In genomic region chr19:32407004-32407992, GRCh38 we compare ENCODE assay signal across 8 cellular contexts. TPM values are rescaled to one million over a fixed set of nuclear protein-coding genes. Genes with fewer than 3 reads are reported as not detected.
DNase-seq lines count a peak whose midpoint lies in the region; ATAC-seq lines count a peak whose summit lies in the region.

No MANE protein-coding gene starts in this region.

- intact Hi-C loops in CD4-positive, alpha-beta memory T cell (cut with micrococcal nuclease) = loop anchor here (2.0 kb wide), 1 partner anchor 770 kb away; no protein-coding TSS in a partner anchor

- H3K4me3 Mint-ChIP-seq in CD4-positive, alpha-beta memory T cell = peak overlapping the region; percentile 81 to 92 (median 87)
- peak overlapping the region; percentile 79 for H3K4me3 Mint-ChIP-seq in central memory CD8-positive, alpha-beta T cell

- H3K4me3 ChIP-seq in CD4-positive, alpha-beta memory T cell (ENCODE audit: low read length in 2 of 2) = no peak overlapping the region

- no peak overlapping the region for H3K27ac ChIP-seq in CD4-positive, alpha-beta memory T cell (ENCODE audit: low read depth, low read length)

- peaks cover 10% of the 10 kb centered on the region for H3K36me3 ChIP-seq in CD4-positive, alpha-beta memory T cell (ENCODE audit: insufficient read depth, low read length)

- H3K4me1 ChIP-seq in CD4-positive, alpha-beta memory T cell (ENCODE audit: insufficient read depth, low read length) = peaks cover 16% of the 10 kb centered on the region

- no peak for ATAC-seq in central memory CD8-positive, alpha-beta T cell (replicated peaks; ENCODE audit: extremely low read depth, poor library complexity, severe bottlenecking)
- ATAC-seq in GM18517 (IDR thresholded peaks at IDR 0.05; ENCODE audit: unreplicated experiment) (no peak), HG02870 (IDR thresholded peaks at IDR 0.05; ENCODE audit: unreplicated experiment) (no peak), HG02852 (IDR thresholded peaks at IDR 0.05; ENCODE audit: unreplicated experiment) (no peak), HG03196 (IDR thresholded peaks at IDR 0.05; ENCODE audit: unreplicated experiment) (no peak)

- DNase-seq in CD4-positive, alpha-beta memory T cell = no peak
- DNase-seq in NCI-H1694 (lab: John Stamatoyannopoulos, UW) (peak; percentile 43), myocyte (ENCODE audit: low read depth) (peak; percentile 61)
- DNase-seq in central memory CD8-positive, alpha-beta T cell (ENCODE audit: low spot score in 2 of 2) = no peak

- POLR2A ChIA-PET in CD4-positive, alpha-beta memory T cell (lab: Charles Lee; ENCODE audit: partially characterized antibody) = no interaction called here

- H3K4me1 Mint-ChIP-seq in CD4-positive, alpha-beta memory T cell = peaks cover 5 to 19% (median 11%) of the 10 kb centered on the region in 4 donors
- peaks cover 9% of the 10 kb centered on the region for H3K4me1 Mint-ChIP-seq in central memory CD8-positive, alpha-beta T cell

- H3K9me3 Mint-ChIP-seq in CD4-positive, alpha-beta memory T cell = no peaks in the 10 kb centered on the region
- no peaks in the 10 kb centered on the region for H3K9me3 Mint-ChIP-seq in central memory CD8-positive, alpha-beta T cell

- CTCF ChIA-PET in CD4-positive, alpha-beta memory T cell (lab: Charles Lee; ENCODE audit: partially characterized antibody) = no interaction called here

- peak overlapping the region; percentile 16 to 94 (median 82) for H3K27ac Mint-ChIP-seq in CD4-positive, alpha-beta memory T cell
- H3K27ac Mint-ChIP-seq in central memory CD8-positive, alpha-beta T cell (ENCODE audit: low read depth) = peak overlapping the region; percentile 51

- H3K36me3 Mint-ChIP-seq in CD4-positive, alpha-beta memory T cell = peaks cover 18 to 28% of the 10 kb centered on the region in 2 donors
- H3K36me3 Mint-ChIP-seq in central memory CD8-positive, alpha-beta T cell (ENCODE audit: insufficient read depth) = peaks cover 12% of the 10 kb centered on the region

- H3K27me3 ChIP-seq in CD4-positive, alpha-beta memory T cell (ENCODE audit: insufficient read depth, low read length) = no peaks in the 10 kb centered on the region

- no peaks in the 10 kb centered on the region for H3K9me3 ChIP-seq in CD4-positive, alpha-beta memory T cell (ENCODE audit: control insufficient read depth in 1 of 2, low read length in 2 of 2)

- no peaks in the 10 kb centered on the region for H3K27me3 Mint-ChIP-seq in CD4-positive, alpha-beta memory T cell
- H3K27me3 Mint-ChIP-seq in central memory CD8-positive, alpha-beta T cell = no peaks in the 10 kb centered on the region

RNA-seq across cellular contexts. Expression of gene DPY19L3, which starts 1.7 kb away (rescaled TPM):
- 10 to 100 TPM; 16.9 to 17.9 TPM for total RNA-seq in CD4-positive, alpha-beta memory T cell
- 1 to 10 TPM in 1 of 2 donors, under 1 TPM in 1; 0.64 to 2.8 TPM for polyA plus RNA-seq in CD4-positive, alpha-beta memory T cell
- 12.7 and 13.1 TPM in 2 replicates for total RNA-seq in myocyte
- polyA plus RNA-seq in myocyte (2012) = 6.5 TPM

Comparison
In these comparisons a context has a peak if more than half of its experiments do, and no peak if none do; other contexts are left out.
1. DNase-seq: peak in NCI-H1694 (single experiment) and myocyte (single experiment); none in CD4-positive, alpha-beta memory T cell (0 of 5) and central memory CD8-positive, alpha-beta T cell (0 of 2).